10 cellular contexts compared by ENCODE assay signal in genomic region chr7:47600199-47601118, GRCh38. TPM values are rescaled to one million over a fixed set of nuclear protein-coding genes. Genes with fewer than 3 reads are reported as not detected.
DNase-seq lines count a peak whose midpoint lies in the region; ATAC-seq and TF ChIP-seq lines count a peak whose summit lies in the region.
"Had no signal": no experiment of that assay in that cellular context is flagged by ENCODE, and none has a peak within 500 bp of the region (broad histone marks: within the 10 kb centered on the region; RNA-seq: fewer than 3 reads in every experiment).

No MANE protein-coding gene starts in this region.

- TF ChIP-seq CTCF in MCF 10A (IDR thresholded peaks at IDR 0.05; ENCODE audit: unreplicated experiment): no peak
- no peak for TF ChIP-seq CTCF in breast epithelium (IDR thresholded peaks at IDR 0.05)
- no peak for TF ChIP-seq CTCF in fibroblast of mammary gland (conservative IDR thresholded peaks at IDR 0.05; ENCODE audit: control insufficient read depth, insufficient read depth, low read depth, low read length)
- TF ChIP-seq CTCF in upper lobe of left lung (IDR thresholded peaks at IDR 0.05): no peak

- H3K27me3 ChIP-seq in breast epithelium: no peaks in the 10 kb centered on the region
- no peaks in the 10 kb centered on the region for H3K27me3 ChIP-seq in upper lobe of left lung

- no peak overlapping the region for H3K27ac ChIP-seq in breast epithelium
- peak overlapping the region in 3 of 4 donors; percentile 4 to 13 (median 6) for H3K27ac ChIP-seq in upper lobe of left lung
- H3K27ac ChIP-seq: dorsolateral prefrontal cortex had no signal

- H3K27ac Mint-ChIP-seq in MCF 10A (ENCODE audit: low read depth, unreplicated experiment): peak overlapping the region; percentile 98
- H3K27ac Mint-ChIP-seq in activated T-cell treated with anti-CD3 and anti-CD28 coated beads, Interleukin-2, amount 50 U/mL, for 24 hours: no peak overlapping the region

- CTCF ChIA-PET in MCF 10A (lab: Yijun Ruan, JAX): interaction anchor here (0.7 to 2.7 kb wide), 9 partner anchors 9 to 264 kb away, joined by 3 to 13 read pairs (median 3); partner anchors contain the start of gene TNS3

- TF ChIP-seq EP300 in upper lobe of left lung (IDR thresholded peaks at IDR 0.05): no peak

- H3K9me3 ChIP-seq in breast epithelium (peaks cover 19 to 21% of the 10 kb centered on the region in 2 donors), upper lobe of left lung (peaks cover 11 to 28% (median 18%) of the 10 kb centered on the region in 4 donors)

- H3K4me3 Mint-ChIP-seq in MCF 10A (ENCODE audit: unreplicated experiment): peak overlapping the region; percentile 63
- no peak overlapping the region for H3K4me3 Mint-ChIP-seq in activated T-cell treated with anti-CD3 and anti-CD28 coated beads, Interleukin-2, amount 50 U/mL, for 24 hours

- BruUV-seq in MCF 10A (replicated peaks; lab: Mats Ljungman, UMichigan): no TSS peak

- H3K27me3 Mint-ChIP-seq in MCF 10A (ENCODE audit: insufficient read depth, unreplicated experiment): no peaks in the 10 kb centered on the region
- H3K27me3 Mint-ChIP-seq in activated T-cell treated with anti-CD3 and anti-CD28 coated beads, Interleukin-2, amount 50 U/mL, for 24 hours: peaks cover 7% of the 10 kb centered on the region

- H3K36me3 Mint-ChIP-seq in MCF 10A (ENCODE audit: insufficient read depth, unreplicated experiment): no peaks in the 10 kb centered on the region
- no peaks in the 10 kb centered on the region for H3K36me3 Mint-ChIP-seq in activated T-cell treated with anti-CD3 and anti-CD28 coated beads, Interleukin-2, amount 50 U/mL, for 24 hours (ENCODE audit: low read depth)

- DNase-seq in MCF 10A (ENCODE audit: unreplicated experiment) (peak; percentile 85), breast epithelium (ENCODE audit: low spot score in 2 of 2) (no peak), NCI-H460 (ENCODE audit: extremely low read depth, low read depth) (peak; percentile 62), fibroblast of mammary gland (ENCODE audit: low read depth) (peak; percentile 82), upper lobe of left lung (no peak), DMS 273 (lab: John Stamatoyannopoulos, UW; ENCODE audit: unreplicated experiment) (no peak)
- no peak for DNase-seq in activated T-cell treated with anti-CD3 and anti-CD28 coated beads, Interleukin-2, amount 50 U/mL, for 24 hours
- DNase-seq: dorsolateral prefrontal cortex, NCI-H1048 had no signal

- H3K4me1 Mint-ChIP-seq in MCF 10A (ENCODE audit: insufficient read depth, unreplicated experiment): peaks cover 64% of the 10 kb centered on the region
- no peaks in the 10 kb centered on the region for H3K4me1 Mint-ChIP-seq in activated T-cell treated with anti-CD3 and anti-CD28 coated beads, Interleukin-2, amount 50 U/mL, for 24 hours (ENCODE audit: low read depth)

- intact Hi-C loops in MCF 10A (cut with micrococcal nuclease): loop anchor here (1.0 to 10.0 kb wide), 5 partner anchors 52 to 184 kb away; no protein-coding TSS in a partner anchor
- intact Hi-C loops in breast epithelium (cut with DNase I; ENCODE audit: low total_unique reads): loop anchor here (2.0 kb wide), 1 partner anchor 18 kb away; no protein-coding TSS in a partner anchor

- H3K36me3 ChIP-seq in breast epithelium (no peaks in the 10 kb centered on the region), upper lobe of left lung (no peaks in the 10 kb centered on the region)

- TF ChIP-seq POLR2A in breast epithelium (IDR thresholded peaks at IDR 0.05) (no peak), upper lobe of left lung (IDR thresholded peaks at IDR 0.05) (no peak)

- POLR2A ChIA-PET in MCF 10A (lab: Yijun Ruan, JAX): interaction anchor here (0.7 to 3.3 kb wide), 23 partner anchors 9 to 488 kb away, joined by 3 to 62 read pairs (median 6); partner anchors contain the start of genes TNS3 and UPP1

- H3K9me3 Mint-ChIP-seq in MCF 10A (ENCODE audit: unreplicated experiment): peaks cover 7% of the 10 kb centered on the region
- H3K9me3 Mint-ChIP-seq in activated T-cell treated with anti-CD3 and anti-CD28 coated beads, Interleukin-2, amount 50 U/mL, for 24 hours: peaks cover 22% of the 10 kb centered on the region

- WGBS in upper lobe of left lung, 2 donors: 70 to 71% methylated on average over 14 to 15 of the region's 15 CpGs

- H3K4me3 ChIP-seq in breast epithelium: no peak overlapping the region
- H3K4me3 ChIP-seq in fibroblast of mammary gland (ENCODE audit: control insufficient read depth, low read depth, low read length): no peak overlapping the region
- no peak overlapping the region for H3K4me3 ChIP-seq in upper lobe of left lung
- H3K4me3 ChIP-seq: dorsolateral prefrontal cortex had no signal

- peaks cover 0 to 15% of the 10 kb centered on the region in 2 donors for H3K4me1 ChIP-seq in breast epithelium
- peaks cover 22 to 35% (median 29%) of the 10 kb centered on the region in 4 donors for H3K4me1 ChIP-seq in upper lobe of left lung

- peak in 1 of 2 donors; percentile 64 for ATAC-seq in upper lobe of left lung (ENCODE audit: low FRiP score in 2 of 2)
- ATAC-seq in HG03108 (IDR thresholded peaks at IDR 0.05; ENCODE audit: unreplicated experiment): no peak

RNA-seq across cellular contexts. Expression of gene TNS3, which starts 18.5 kb away (rescaled TPM):
- total RNA-seq in MCF 10A (2022) (30.1 and 33.3 TPM in 2 replicates), breast epithelium (10 to 100 TPM; 41.0 to 78.1 (median 56.2) TPM), upper lobe of left lung (100 to 1,000 TPM in 5 of 6 donors, 10 to 100 TPM in 1; 90.6 to 266 (median 143) TPM)
- total RNA-seq in NCI-H460 (2014; rRNA removed; shearing (Covaris generic)): 20.0 and 20.6 TPM in 2 replicates
- polyA plus RNA-seq in NCI-H460 (2014; cell fraction: nucleus; rRNA removed): 28.7 and 41.4 TPM in 2 replicates

Comparison
In these comparisons a context has a peak if more than half of its experiments do, and no peak if none do; other contexts are left out.
1. DNase-seq: peak in MCF 10A (single experiment), NCI-H460 (single experiment) and fibroblast of mammary gland (single experiment); none in breast epithelium (0 of 2), upper lobe of left lung (0 of 2), activated T-cell treated with anti-CD3 and anti-CD28 coated beads, Interleukin-2, amount 50 U/mL, for 24 hours (single experiment) and DMS 273 (single experiment).
2. H3K27ac ChIP-seq: peak in upper lobe of left lung (3 of 4); none in breast epithelium (0 of 2).